Comparison of ENCODE assay signal across 28 cellular contexts in the genomic region with DNA sequence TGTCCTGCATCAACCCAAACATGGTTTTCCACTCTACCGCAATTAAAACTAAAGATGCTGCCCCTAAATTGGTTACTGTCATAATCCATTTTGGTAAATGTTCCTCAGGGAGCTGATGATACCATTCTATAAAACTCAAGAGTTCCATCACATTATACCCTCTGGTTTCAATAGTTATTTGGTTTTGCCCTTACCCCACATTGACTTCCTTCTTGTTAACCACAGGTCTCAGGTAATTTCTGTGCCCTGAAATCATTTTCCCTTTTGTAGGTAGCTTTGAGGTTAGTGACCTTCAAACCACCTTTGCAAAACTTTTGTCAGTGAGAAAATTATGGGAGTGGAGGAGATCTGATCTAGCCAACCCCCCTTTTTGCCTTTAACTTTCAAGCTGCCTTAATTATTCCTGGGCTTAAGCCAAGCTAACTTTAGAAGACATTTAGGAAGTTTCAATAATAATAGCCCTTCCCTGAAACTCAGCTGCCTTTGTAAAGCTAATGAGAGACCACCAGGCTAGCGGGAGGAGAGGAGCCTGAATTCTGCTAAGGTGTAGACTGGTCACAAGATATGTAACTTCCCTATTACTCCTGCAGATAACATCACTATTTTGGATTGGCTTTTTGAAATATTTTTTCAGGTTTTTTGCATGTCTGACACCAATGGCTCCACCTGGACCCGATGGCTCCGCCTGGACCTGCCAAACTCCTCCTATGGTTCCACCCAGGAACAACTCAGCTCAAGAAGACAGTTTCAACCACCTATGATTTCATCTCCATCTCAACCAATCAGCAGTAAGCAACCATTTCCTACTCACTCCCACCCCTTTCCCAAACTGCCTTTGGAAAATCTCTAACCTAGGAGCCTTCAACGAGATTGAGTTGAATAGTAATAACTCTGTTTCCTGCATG.
DNase-seq lines count a peak whose midpoint lies in the region; ATAC-seq and TF ChIP-seq lines count a peak whose summit lies in the region.
"Had no signal": no experiment of that assay in that cellular context is flagged by ENCODE, and none has a peak within 500 bp of the region (broad histone marks: within the 10 kb centered on the region; RNA-seq: fewer than 3 reads in every experiment).

No MANE protein-coding gene starts in this region.

- TF ChIP-seq EP300 in tibial nerve (IDR thresholded peaks at IDR 0.05): no peak

- 0 out of 2 replicates have a peak, but pooled peaks cover 6% of the 10 kb centered on the region for H3K4me1 Mint-ChIP-seq in HFFc6 (ENCODE audit: low read depth)
- H3K4me1 Mint-ChIP-seq: brain had no signal

- TF ChIP-seq POLR2A in tibial nerve (IDR thresholded peaks at IDR 0.05): no peak

- no peaks in the 10 kb centered on the region for H3K27me3 ChIP-seq in iPS-18a (ENCODE audit: control insufficient read depth, insufficient read depth, low read length)
- no peaks in the 10 kb centered on the region for H3K27me3 ChIP-seq in tibial nerve
- H3K27me3 ChIP-seq: neural progenitor cell, spleen, testis had no signal

- TF ChIP-seq CTCF in HFFc6 (IDR thresholded peaks at IDR 0.05): no peak
- TF ChIP-seq CTCF in WI38 (IDR thresholded peaks at IDR 0.05; ENCODE audit: low read depth, low read length): no peak
- no peak for TF ChIP-seq CTCF in tibial nerve (IDR thresholded peaks at IDR 0.05)

- H3K27ac Mint-ChIP-seq in HFFc6: no peak overlapping the region
- H3K27ac Mint-ChIP-seq: activated CD4-positive, alpha-beta T cell treated with anti-CD3 and anti-CD28 coated beads for 36 hours; activated T-helper 17 cell treated with anti-CD3 and anti-CD28 coated beads, Interleukin-2, amount 50 U/mL, for 72 hours; brain; CD4-positive, alpha-beta T cell; dendritic cell treated with granulocyte-macrophage colony-stimulating factor and Interleukin-4, amounts not matched to agents 40 ng/mL and 50 ng/mL, for 4 days; neural progenitor cell; stimulated activated naive CD8-positive, alpha-beta T cell treated with anti-CD3 and anti-CD28 coated beads, Interleukin-15, Interleukin-2, amounts not matched to agents 100 ng/mL and 50 ng/mL, for 24 hours had no signal

- H3K27me3 Mint-ChIP-seq in HFFc6 (ENCODE audit: insufficient read depth): peaks cover 2% of the 10 kb centered on the region; the same call in 1 of the 2 replicates
- H3K27me3 Mint-ChIP-seq: activated CD4-positive, alpha-beta T cell treated with anti-CD3 and anti-CD28 coated beads for 36 hours; activated T-helper 17 cell treated with anti-CD3 and anti-CD28 coated beads, Interleukin-2, amount 50 U/mL, for 72 hours; CD4-positive, alpha-beta T cell; dendritic cell treated with granulocyte-macrophage colony-stimulating factor and Interleukin-4, amounts not matched to agents 40 ng/mL and 50 ng/mL, for 4 days; stimulated activated naive CD8-positive, alpha-beta T cell treated with anti-CD3 and anti-CD28 coated beads, Interleukin-15, Interleukin-2, amounts not matched to agents 100 ng/mL and 50 ng/mL, for 24 hours had no signal

- H3K4me3 ChIP-seq in WI38 (ENCODE audit: low read depth, low read length) (0 out of 2 replicates have a peak overlapping the region, but pooled peaks have one; percentile 3), iPS-18a (ENCODE audit: low read length) (peak overlapping the region; percentile 36), tibial nerve (no peak overlapping the region)
- H3K4me3 ChIP-seq: left ventricle myocardium inferior, neural progenitor cell, PC-9, spleen, testis had no signal

- H3K36me3 ChIP-seq in iPS-18a (ENCODE audit: control insufficient read depth, low read depth, low read length): no peaks in the 10 kb centered on the region
- H3K36me3 ChIP-seq in tibial nerve: no peaks in the 10 kb centered on the region
- H3K36me3 ChIP-seq: left ventricle myocardium inferior, neural progenitor cell, spleen had no signal

- ATAC-seq in HG02970 (IDR thresholded peaks at IDR 0.05; ENCODE audit: low FRiP score, unreplicated experiment): no peak
- ATAC-seq: activated CD4-positive, alpha-beta T cell treated with anti-CD3 and anti-CD28 coated beads for 36 hours; activated T-helper 17 cell treated with anti-CD3 and anti-CD28 coated beads, Interleukin-2, amount 50 U/mL, for 72 hours; esophagus mucosa; right cardiac atrium had no signal

- peak; percentile 27 for DNase-seq in A172 (ENCODE audit: low spot score)
- DNase-seq in HFFc6: no peak
- no peak for DNase-seq in OCI-M2 (lab: John Stamatoyannopoulos, UW; ENCODE audit: unreplicated experiment)
- no peak for DNase-seq in activated CD4-positive, alpha-beta T cell treated with anti-CD3 and anti-CD28 coated beads, Interleukin-2, amount 50 U/mL, for 1 hour
- no peak for DNase-seq in tibial nerve (ENCODE audit: low spot score in 2 of 2)
- DNase-seq: activated CD4-positive, alpha-beta T cell treated with anti-CD3 and anti-CD28 coated beads for 36 hours; activated naive CD4-positive, alpha-beta T cell treated with anti-CD3 and anti-CD28 coated beads, Interleukin-2, amount 50 U/mL, for 16 hours; CD4-positive, alpha-beta T cell; DND-41; KG1; left ventricle myocardium inferior; NCI-H2081; NCI-H524 treated with DMSO at 0.1 percent for 48 hours; PC-9; posterior cingulate gyrus; right cardiac atrium; spleen; stimulated activated CD8-positive, alpha-beta memory T cell treated with anti-CD3 and anti-CD28 coated beads, Interleukin-4, amount 100 ng/mL, for 48 hours; testis had no signal

- H3K9me3 ChIP-seq in iPS-18a (ENCODE audit: control insufficient read depth, low read depth, low read length) (no peaks in the 10 kb centered on the region), tibial nerve (peaks cover 0 to 9% (median 0%) of the 10 kb centered on the region in 4 donors)
- H3K9me3 ChIP-seq: testis had no signal

- peak overlapping the region; percentile 31; the same call in 1 of the 2 replicates for H3K4me3 Mint-ChIP-seq in HFFc6
- H3K4me3 Mint-ChIP-seq: activated CD4-positive, alpha-beta T cell treated with anti-CD3 and anti-CD28 coated beads for 36 hours; activated T-helper 17 cell treated with anti-CD3 and anti-CD28 coated beads, Interleukin-2, amount 50 U/mL, for 72 hours; brain; CD4-positive, alpha-beta T cell; dendritic cell treated with granulocyte-macrophage colony-stimulating factor and Interleukin-4, amounts not matched to agents 40 ng/mL and 50 ng/mL, for 4 days; neural progenitor cell; stimulated activated naive CD8-positive, alpha-beta T cell treated with anti-CD3 and anti-CD28 coated beads, Interleukin-15, Interleukin-2, amounts not matched to agents 100 ng/mL and 50 ng/mL, for 24 hours had no signal

- peaks cover 5% of the 10 kb centered on the region; the same call in 1 of the 2 replicates for H3K9me3 Mint-ChIP-seq in HFFc6
- H3K9me3 Mint-ChIP-seq: CD4-positive, alpha-beta T cell; dendritic cell treated with granulocyte-macrophage colony-stimulating factor and Interleukin-4, amounts not matched to agents 40 ng/mL and 50 ng/mL, for 4 days; stimulated activated naive CD8-positive, alpha-beta T cell treated with anti-CD3 and anti-CD28 coated beads, Interleukin-15, Interleukin-2, amounts not matched to agents 100 ng/mL and 50 ng/mL, for 24 hours had no signal

- 57 to 64% methylated on average over 5 of the region's 5 CpGs for WGBS in tibial nerve, 2 donors

- H3K36me3 Mint-ChIP-seq in HFFc6 (ENCODE audit: low read depth): no peaks in the 10 kb centered on the region
- H3K36me3 Mint-ChIP-seq: brain had no signal

- H3K27ac ChIP-seq in iPS-18a (ENCODE audit: low read length) (peak overlapping the region; percentile 37), tibial nerve (no peak overlapping the region)
- H3K27ac ChIP-seq: left ventricle myocardium inferior, neural progenitor cell, PC-9, spleen, testis had no signal

- H3K4me1 ChIP-seq in iPS-18a (ENCODE audit: control insufficient read depth, low read depth, low read length) (peaks cover 38% of the 10 kb centered on the region), tibial nerve (no peaks in the 10 kb centered on the region)
- H3K4me1 ChIP-seq: left ventricle myocardium inferior, spleen, testis had no signal

- no peak overlapping the region for H3K9ac ChIP-seq in iPS-18a (ENCODE audit: low read length)
- H3K9ac ChIP-seq: neural progenitor cell had no signal

Comparison
In these comparisons a context has a peak if more than half of its experiments do, and no peak if none do; other contexts are left out.
1. H3K4me3 ChIP-seq: peak in WI38 (single experiment) and iPS-18a (single experiment); none in tibial nerve (0 of 4).